Comparison of ENCODE assay signal across 8 cellular contexts in the genomic region with DNA sequence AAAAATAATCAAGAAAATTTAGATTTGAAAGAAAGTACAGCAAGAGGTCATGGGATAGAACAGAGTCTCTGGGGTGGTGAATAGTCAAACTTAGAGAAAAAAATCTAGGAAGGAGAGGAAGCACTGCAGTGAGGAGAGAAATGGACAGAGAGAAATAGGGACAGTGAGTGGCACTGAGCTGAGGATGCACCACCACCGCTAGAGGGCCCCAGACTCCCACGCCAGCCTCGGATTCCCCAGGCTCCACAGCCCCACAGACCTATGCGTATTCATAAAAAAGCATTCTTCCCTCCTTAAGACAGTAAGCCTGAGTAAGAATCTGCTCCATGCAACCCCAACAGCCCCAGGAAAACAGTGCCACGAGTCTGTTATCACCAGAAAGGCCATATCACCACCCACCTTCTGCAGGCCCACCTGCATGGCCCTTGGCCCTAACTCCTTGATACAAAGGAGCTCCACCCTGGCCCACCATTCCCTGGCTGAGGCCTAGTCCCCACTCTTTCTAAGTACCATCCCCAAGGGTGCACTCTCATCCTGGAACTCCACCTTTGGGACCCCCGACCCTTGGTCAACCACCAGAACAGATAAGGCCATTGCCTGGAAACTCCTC.
DNase-seq lines count a peak whose midpoint lies in the region; ATAC-seq, FAIRE-seq and TF ChIP-seq lines count a peak whose summit lies in the region.

No MANE protein-coding gene starts in this region.

- no peak overlapping the region for H3K4me3 Mint-ChIP-seq in HFFc6

- no peak overlapping the region for H3K27ac Mint-ChIP-seq in HFFc6

- peaks cover 1% of the 10 kb centered on the region for H3K36me3 ChIP-seq in bronchial epithelial cell (ENCODE audit: control insufficient read depth, insufficient read depth, low read length)

- FAIRE-seq in bronchial epithelial cell (lab: Jason Lieb, UNC): peak; percentile 95

- no peaks in the 10 kb centered on the region for H3K36me3 Mint-ChIP-seq in HFFc6 (ENCODE audit: low read depth)

- H3K4me1 Mint-ChIP-seq in HFFc6 (ENCODE audit: low read depth): peaks cover 1% of the 10 kb centered on the region; the same call in 1 of the 2 replicates

- ATAC-seq in activated CD4-positive, CD25-positive, alpha-beta regulatory T cell treated with anti-CD3 and anti-CD28 coated beads, Interleukin-2, amount 50 U/mL, for 24 hours: peak; percentile 83 to 91

- H3K27me3 Mint-ChIP-seq in HFFc6 (ENCODE audit: insufficient read depth): peaks cover 2% of the 10 kb centered on the region

- TF ChIP-seq CTCF in HFFc6 (IDR thresholded peaks at IDR 0.05): peak; percentile 96
- peak; percentile 99 for TF ChIP-seq CTCF in bronchial epithelial cell (IDR thresholded peaks at IDR 0.05; ENCODE audit: insufficient read depth, low read length, severe bottlenecking)

- H3K9me3 Mint-ChIP-seq in HFFc6: no peaks in the 10 kb centered on the region

- no peak overlapping the region for H3K4me3 ChIP-seq in bronchial epithelial cell (ENCODE audit: low read depth, low read length)

- DNase-seq in NCI-H1436 (lab: John Stamatoyannopoulos, UW): peak; percentile 48
- no peak for DNase-seq in NCI-H1436 treated with DMSO at 0.1 percent for 48 hours (lab: John Stamatoyannopoulos, UW)
- DNase-seq in HFFc6: peak; percentile 58
- peak; percentile 38 for DNase-seq in NCI-H1092 (lab: John Stamatoyannopoulos, UW)
- peak; percentile 41 for DNase-seq in bronchial epithelial cell (ENCODE audit: low read depth)
- peak; percentile 57 for DNase-seq in kidney glomerular epithelial cell (lab: John Stamatoyannopoulos, UW)
- DNase-seq in stimulated activated CD4-positive, alpha-beta T cell treated with anti-CD3 and anti-CD28 coated beads, Interleukin-2, amount 100 ng/mL, for 4 hours (ENCODE audit: low read depth): peak; percentile 48

- no peaks in the 10 kb centered on the region for H3K27me3 ChIP-seq in bronchial epithelial cell (ENCODE audit: control insufficient read depth, insufficient read depth, low read length)
